In the genomic region with DNA sequence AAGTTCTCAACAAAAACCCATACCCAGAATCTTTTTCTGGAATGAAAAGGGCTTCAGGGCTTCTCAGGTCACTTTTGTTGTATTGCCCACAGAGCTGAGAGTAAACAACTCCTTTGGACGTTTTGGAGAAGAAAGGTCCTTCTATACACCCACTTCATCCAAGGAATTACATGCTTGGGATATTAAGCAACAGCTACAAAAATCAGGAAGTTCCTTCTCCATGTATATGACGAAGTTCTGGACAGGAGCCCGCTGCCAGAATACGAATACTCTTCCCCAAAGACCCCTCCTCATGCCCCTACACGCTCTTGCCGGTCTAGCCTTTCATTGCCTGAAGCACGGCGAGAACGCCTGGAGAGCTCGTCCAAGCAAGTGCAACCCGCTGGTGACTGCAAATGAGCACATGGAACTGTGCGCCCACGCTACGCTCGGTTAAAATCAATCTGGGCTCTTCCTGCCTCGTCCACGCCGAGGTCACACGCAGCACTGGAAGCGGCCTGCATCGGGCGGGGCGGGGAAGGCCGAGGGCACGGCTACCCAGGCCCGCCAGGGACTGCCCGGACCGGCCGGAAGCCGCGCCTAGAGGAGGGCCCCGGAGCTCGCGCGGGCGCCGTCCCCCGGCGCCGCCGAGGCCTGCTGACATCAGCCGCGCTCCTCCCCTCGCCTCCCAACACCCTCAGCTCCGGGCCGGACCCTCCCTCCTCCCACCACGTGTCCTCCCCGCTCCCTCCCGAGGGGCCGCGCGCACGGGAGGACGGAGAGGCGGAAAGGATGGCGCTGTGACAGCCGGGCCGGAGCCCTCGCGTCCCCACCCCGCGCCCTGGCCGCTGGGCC, we compare ENCODE assay signal across 8 cellular contexts. TPM values are rescaled to one million over a fixed set of nuclear protein-coding genes. Genes with fewer than 3 reads are reported as not detected.
DNase-seq lines count a peak whose midpoint lies in the region; TF ChIP-seq lines count a peak whose summit lies in the region.

Gene POGK, plus strand, starts transcription at position 710 of the 834 bp plus-strand sequence. CDS start 1,482 bp downstream, outside the sequence.

- H3K27me3 Mint-ChIP-seq in neural progenitor cell (ENCODE audit: insufficient read depth, low read depth), result peaks cover 12% of the 10 kb centered on the region

- H2AFZ ChIP-seq in MM.1S (ENCODE audit: low read length), result peak within 1 kb of the TSS; percentile 86
- H2AFZ ChIP-seq in neural progenitor cell (replicated peaks), result peak within 1 kb of the TSS; percentile 97

- H3K4me3 ChIP-seq in MM.1S (ENCODE audit: low read length) (peak within 1 kb of the TSS; percentile 78), SJCRH30 (peak within 1 kb of the TSS; percentile 63), foreskin fibroblast (ENCODE audit: low read depth in 1 of 2, low read length in 2 of 2) (peak within 1 kb of the TSS; percentile 60 to 67), neural progenitor cell (peak within 1 kb of the TSS; percentile 76), stomach smooth muscle (ENCODE audit: low read length in 2 of 2) (peak within 1 kb of the TSS; percentile 88 to 92)

- no peaks in the 10 kb centered on the region for H3F3A ChIP-seq in MM.1S (ENCODE audit: insufficient read depth, low read length)
- peaks cover 8% of the 10 kb centered on the region for H3F3A ChIP-seq in neural progenitor cell (ENCODE audit: low read depth)

- peaks cover 17% of the 10 kb centered on the region for H3K36me3 Mint-ChIP-seq in neural progenitor cell

- DNase-seq in GDM1 (lab: John Stamatoyannopoulos, UW), result peak; percentile 86
- peak; percentile 87 for DNase-seq in HCEC 1CT
- DNase-seq in MM.1S, result peak; percentile 96
- DNase-seq in SJCRH30, result peak; percentile 86 to 87
- DNase-seq in activated gamma-delta T cell treated with anti-CD3 and anti-CD28 coated beads, Interleukin-2, amount 50 U/mL, for 16 hours (ENCODE audit: low read depth), result peak; percentile 70
- DNase-seq in foreskin fibroblast, result peak; percentile 94 to 98
- peak; percentile 94 for DNase-seq in neural progenitor cell (ENCODE audit: low spot score)

- peak within 1 kb of the TSS; percentile 41; the same call in 1 of the 2 replicates for H3K27ac ChIP-seq in MM.1S (ENCODE audit: low read length)
- H3K27ac ChIP-seq in SJCRH30, result peak within 1 kb of the TSS; percentile 52
- H3K27ac ChIP-seq in neural progenitor cell, result peak within 1 kb of the TSS; percentile 75
- H3K27ac ChIP-seq in stomach smooth muscle (ENCODE audit: low read length), result peak within 1 kb of the TSS; percentile 81

- peak within 1 kb of the TSS; percentile 86 for H3K4me2 ChIP-seq in MM.1S (ENCODE audit: low read depth, low read length)
- peak within 1 kb of the TSS; percentile 92 for H3K4me2 ChIP-seq in neural progenitor cell

- H3K4me1 ChIP-seq in MM.1S (ENCODE audit: low read length) (peaks cover 20% of the 10 kb centered on the region), SJCRH30 (peaks cover 4% of the 10 kb centered on the region; the same call in 1 of the 2 replicates), neural progenitor cell (peaks cover 16% of the 10 kb centered on the region), stomach smooth muscle (ENCODE audit: control insufficient read depth, insufficient read depth, low read length) (peaks cover 40% of the 10 kb centered on the region)

- H3K27me3 ChIP-seq in MM.1S (replicated peaks; ENCODE audit: insufficient read depth, low read length) (no peaks in the 10 kb centered on the region), SJCRH30 (no peaks in the 10 kb centered on the region), neural progenitor cell (no peaks in the 10 kb centered on the region), stomach smooth muscle (ENCODE audit: control insufficient read depth in 1 of 2, insufficient read depth in 2 of 2, low read length in 2 of 2) (no peaks in the 10 kb centered on the region)

- H3K9ac ChIP-seq in MM.1S (ENCODE audit: low read length) (peak within 1 kb of the TSS; percentile 67), neural progenitor cell (peak within 1 kb of the TSS; percentile 48), stomach smooth muscle (ENCODE audit: low read length in 2 of 2) (peak within 1 kb of the TSS; percentile 89 to 98)

- peak within 1 kb of the TSS; percentile 99 for H3K27ac Mint-ChIP-seq in neural progenitor cell

- peaks cover 28% of the 10 kb centered on the region for H3K36me3 ChIP-seq in MM.1S (replicated peaks; ENCODE audit: insufficient read depth, low read length)
- H3K36me3 ChIP-seq in SJCRH30, result peaks cover 24% of the 10 kb centered on the region
- H3K36me3 ChIP-seq in neural progenitor cell, result peaks cover 8% of the 10 kb centered on the region
- peaks cover 15 to 26% of the 10 kb centered on the region in 2 donors for H3K36me3 ChIP-seq in stomach smooth muscle (ENCODE audit: control insufficient read depth in 2 of 2, insufficient read depth in 2 of 2, low read length in 2 of 2)

- H3K79me2 ChIP-seq in MM.1S (ENCODE audit: low read length) (peaks cover 42% of the 10 kb centered on the region), neural progenitor cell (ENCODE audit: low read depth) (peaks cover 43% of the 10 kb centered on the region)

- H3K4me3 Mint-ChIP-seq in neural progenitor cell, result peak within 1 kb of the TSS; percentile 93

- no peaks in the 10 kb centered on the region for H3K9me2 ChIP-seq in MM.1S (replicated peaks; ENCODE audit: insufficient read depth, low read length)

- TF ChIP-seq CTCF in MM.1S (IDR thresholded peaks at IDR 0.05; ENCODE audit: low read length), result no peak
- TF ChIP-seq CTCF in foreskin fibroblast (IDR thresholded peaks at IDR 0.05; ENCODE audit: low read depth, low read length), result no peak
- no peak for TF ChIP-seq CTCF in neural progenitor cell (IDR thresholded peaks at IDR 0.05)

- peaks cover 2% of the 10 kb centered on the region for H3K9me3 Mint-ChIP-seq in neural progenitor cell

- no peaks in the 10 kb centered on the region for H4K20me1 ChIP-seq in MM.1S (ENCODE audit: insufficient read depth, low read length)
- H4K20me1 ChIP-seq in neural progenitor cell (ENCODE audit: low read depth), result peaks cover 21% of the 10 kb centered on the region

- no peaks in the 10 kb centered on the region for H3K9me3 ChIP-seq in MM.1S (replicated peaks; ENCODE audit: insufficient read depth, low read length)
- H3K9me3 ChIP-seq in SJCRH30 (replicated peaks), result no peaks in the 10 kb centered on the region
- no peaks in the 10 kb centered on the region for H3K9me3 ChIP-seq in neural progenitor cell (ENCODE audit: low read depth)
- H3K9me3 ChIP-seq in stomach smooth muscle (ENCODE audit: control insufficient read depth in 2 of 2, low read length in 2 of 2), result no peaks in the 10 kb centered on the region

- peaks cover 25% of the 10 kb centered on the region for H3K4me1 Mint-ChIP-seq in neural progenitor cell

RNA-seq across cellular contexts. Expression of gene POGK, which starts in this region (rescaled TPM):
- 27.1 and 27.2 TPM in 2 replicates for total RNA-seq in SJCRH30 (2014; rRNA removed; shearing (Covaris generic))
- 42.8 and 47.7 TPM in 2 replicates for total RNA-seq in neural progenitor cell (ENCODE audit: low replicate concordance)

Comparison
In these comparisons a context has a peak if more than half of its experiments do, and no peak if none do; other contexts are left out.
1. Peak in every context shown above with its lines: DNase-seq, H3K4me3 ChIP-seq and H3K27ac ChIP-seq.